Comparison of ENCODE assay signal across 8 cellular contexts in the genomic region with DNA sequence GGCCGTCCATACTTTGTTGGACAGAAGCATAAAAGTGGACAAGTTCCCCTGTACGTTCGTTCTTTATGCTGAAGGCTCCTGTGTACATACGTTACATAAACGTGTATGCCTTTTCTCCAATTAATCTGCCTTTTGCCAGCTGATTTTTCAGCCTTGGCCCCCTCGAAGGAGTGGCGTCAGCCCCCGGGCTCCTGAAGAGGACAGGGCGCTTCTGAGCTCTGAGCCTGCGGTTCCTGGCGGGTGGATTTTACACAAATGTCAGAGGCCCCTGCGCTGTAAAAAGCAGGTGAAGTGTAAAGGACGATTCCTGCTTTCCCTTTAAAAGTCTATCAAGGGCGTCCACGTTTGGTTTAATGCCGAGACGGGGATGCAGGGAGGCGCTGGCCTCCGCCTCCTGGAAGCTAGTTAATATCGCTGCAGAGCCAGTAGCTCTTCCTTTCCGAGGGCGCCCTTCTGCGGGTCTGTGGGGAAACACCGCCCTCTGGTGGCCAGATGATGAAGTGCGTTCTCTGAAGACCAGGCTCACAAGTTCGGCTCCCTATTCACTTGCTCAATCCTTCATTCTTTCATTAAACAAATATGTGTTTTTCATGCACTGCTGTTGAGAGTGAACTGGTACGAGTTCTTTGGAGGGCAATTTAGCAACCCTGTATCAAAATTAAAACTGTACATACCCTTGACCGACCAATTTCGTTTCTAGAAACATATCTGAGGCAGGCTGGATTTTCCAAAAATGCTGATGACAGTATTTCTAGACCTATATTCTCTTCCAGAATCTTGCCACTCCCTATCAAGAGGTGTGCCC.
A peak's percentile ranks its signal among the peaks of the same experiment; 100 is the strongest.
DNase-seq lines count a peak whose midpoint lies in the region; ATAC-seq and TF ChIP-seq lines count a peak whose summit lies in the region.

No MANE protein-coding gene starts in this region.

- intact Hi-C loops in A673 (cut with micrococcal nuclease; ENCODE audit: unreplicated experiment) (loop anchor here (1.0 to 2.0 kb wide), 2 partner anchors 216 to 514 kb away; no protein-coding TSS in a partner anchor), transverse colon (cut with DNase I; ENCODE audit: low total_unique reads) (loop anchor here (5.0 to 10.0 kb wide), 2 partner anchors 214 to 516 kb away; no protein-coding TSS in a partner anchor)
- intact Hi-C loops in activated naive CD4-positive, alpha-beta T cell treated with anti-CD3 and anti-CD28 coated beads for 36 hours (cut with micrococcal nuclease), result loop anchor here (1.0 kb wide), 3 partner anchors 201 to 512 kb away; no protein-coding TSS in a partner anchor

- TF ChIP-seq POLR2A in transverse colon (IDR thresholded peaks at IDR 0.05), result no peak

- H4K91ac ChIP-seq in trophoblast cell (ENCODE audit: low read depth, low read length), result no peak overlapping the region

- no peaks in the 10 kb centered on the region for H3K27me3 Mint-ChIP-seq in activated naive CD4-positive, alpha-beta T cell treated with anti-CD3 and anti-CD28 coated beads for 36 hours (ENCODE audit: low read depth)

- H4K8ac ChIP-seq in trophoblast cell (ENCODE audit: low read depth, low read length), result no peak overlapping the region

- H3K4me1 Mint-ChIP-seq in activated naive CD4-positive, alpha-beta T cell treated with anti-CD3 and anti-CD28 coated beads for 36 hours (ENCODE audit: low read depth), result peaks cover 4% of the 10 kb centered on the region

- H3K23ac ChIP-seq in trophoblast cell (ENCODE audit: low read length), result no peak overlapping the region

- H3K9me3 ChIP-seq in A673 (ENCODE audit: low read depth, low read length, poor library complexity, severe bottlenecking) (no peaks in the 10 kb centered on the region), MG63 (no peaks in the 10 kb centered on the region), trophoblast cell (ENCODE audit: insufficient read depth, low read depth, low read length) (no peaks in the 10 kb centered on the region), transverse colon (no peaks in the 10 kb centered on the region)

- H3K27ac ChIP-seq in A673 (ENCODE audit: low read depth, low read length, poor library complexity, severe bottlenecking) (no peak overlapping the region), trophoblast cell (ENCODE audit: low read depth, low read length) (no peak overlapping the region), transverse colon (no peak overlapping the region)

- no peaks in the 10 kb centered on the region for H3K36me3 Mint-ChIP-seq in activated naive CD4-positive, alpha-beta T cell treated with anti-CD3 and anti-CD28 coated beads for 36 hours (ENCODE audit: low read depth)

- no peak overlapping the region for H3K14ac ChIP-seq in trophoblast cell (ENCODE audit: low read length)

- TF ChIP-seq CTCF in A673 (conservative IDR thresholded peaks at IDR 0.05; ENCODE audit: low read depth, low read length) (peak; percentile 95), transverse colon (IDR thresholded peaks at IDR 0.05) (peak; percentile 93 to 97 (median 96))

- no peaks in the 10 kb centered on the region for H3K9me3 Mint-ChIP-seq in activated naive CD4-positive, alpha-beta T cell treated with anti-CD3 and anti-CD28 coated beads for 36 hours

- POLR2A ChIA-PET in A673 (lab: Charles Lee; ENCODE audit: low non-redundant PET), result no interaction called here

- H3K4me3 Mint-ChIP-seq in activated naive CD4-positive, alpha-beta T cell treated with anti-CD3 and anti-CD28 coated beads for 36 hours, result no peak overlapping the region

- H3K18ac ChIP-seq in trophoblast cell (ENCODE audit: low read length), result no peak overlapping the region

- no CpG with 5 or more reads among the region's 29 CpGs for whole genome bisulfite sequencing in trophoblast cell (ENCODE audit: extremely low coverage, insufficient coverage, insufficient read length)
- WGBS in transverse colon (ENCODE audit: low coverage in 1 of 2), 2 donors, result 25% methylated on average over 12 to 28 of the region's 29 CpGs

- H4K12ac ChIP-seq in trophoblast cell (ENCODE audit: low read depth, low read length), result no peak overlapping the region

- H3K79me1 ChIP-seq in trophoblast cell (ENCODE audit: low read length), result no peaks in the 10 kb centered on the region

- BruUV-seq in A673 (replicated peaks; lab: Mats Ljungman, UMichigan), result no TSS peak

- in situ Hi-C loops in transverse colon (cut with MboI; ENCODE audit: low pct_ligation_motif_present in 1 of 4, low pct_unique_long_range_greater_than_20kb in 1 of 4, low sequenced_read_pairs in 3 of 4), result loop anchor here in 3 of 4 donors (5.0 to 25.0 kb wide), 5 partner anchors 186 to 516 kb away; no protein-coding TSS in a partner anchor

- no peak overlapping the region for H3K9ac ChIP-seq in trophoblast cell (ENCODE audit: low read length)

- no peaks in the 10 kb centered on the region for H3K36me3 ChIP-seq in A673 (ENCODE audit: insufficient read depth, low read length, poor library complexity, severe bottlenecking)
- no peaks in the 10 kb centered on the region for H3K36me3 ChIP-seq in MG63
- H3K36me3 ChIP-seq in trophoblast cell (ENCODE audit: control insufficient read depth in 1 of 2, insufficient read depth in 2 of 2, low read length in 2 of 2), result no peaks in the 10 kb centered on the region
- H3K36me3 ChIP-seq in transverse colon, result no peaks in the 10 kb centered on the region

- H3K79me2 ChIP-seq in trophoblast cell (ENCODE audit: control insufficient read depth, insufficient read depth, low read length, poor library complexity), result no peaks in the 10 kb centered on the region

- H3K4me1 ChIP-seq in A673 (ENCODE audit: insufficient read depth, low read length, poor library complexity, severe bottlenecking) (no peaks in the 10 kb centered on the region), trophoblast cell (ENCODE audit: control insufficient read depth in 1 of 2, insufficient read depth in 2 of 2, low read length in 2 of 2) (peaks cover 5 to 12% of the 10 kb centered on the region in 2 experiments), transverse colon (peaks cover 0 to 5% (median 2%) of the 10 kb centered on the region in 4 donors)

- no peak for TF ChIP-seq EP300 in transverse colon (IDR thresholded peaks at IDR 0.05; ENCODE audit: low read depth)

- no peak overlapping the region for H3K27ac Mint-ChIP-seq in activated naive CD4-positive, alpha-beta T cell treated with anti-CD3 and anti-CD28 coated beads for 36 hours

- H2BK12ac ChIP-seq in trophoblast cell (ENCODE audit: low read length), result no peak overlapping the region

- no peaks in the 10 kb centered on the region for H3K27me3 ChIP-seq in A673 (replicated peaks; ENCODE audit: insufficient read depth, low read depth, low read length, poor library complexity)
- H3K27me3 ChIP-seq in MG63, result no peaks in the 10 kb centered on the region
- H3K27me3 ChIP-seq in trophoblast cell (ENCODE audit: insufficient read depth, low read length), result no peaks in the 10 kb centered on the region
- H3K27me3 ChIP-seq in transverse colon, result peaks cover 6% of the 10 kb centered on the region

- CTCF ChIA-PET in A673 (lab: Charles Lee), result interaction anchor here (0.5 to 1.3 kb wide), 16 partner anchors 11 to 910 kb away, joined by 3 to 65 read pairs (median 3); no protein-coding TSS in a partner anchor
- CTCF ChIA-PET in activated naive CD4-positive, alpha-beta T cell treated with anti-CD3 and anti-CD28 coated beads for 36 hours (lab: Charles Lee), result interaction anchor here (0.5 to 3.7 kb wide), 33 partner anchors 9 to 1124 kb away, joined by 3 to 63 read pairs (median 4); no protein-coding TSS in a partner anchor

- H2BK120ac ChIP-seq in trophoblast cell (ENCODE audit: insufficient read depth, low read length, poor library complexity), result no peak overlapping the region

- no peak overlapping the region for H3K4ac ChIP-seq in trophoblast cell (ENCODE audit: low read depth, low read length)

- H2BK5ac ChIP-seq in trophoblast cell (ENCODE audit: low read depth, low read length, poor library complexity), result no peak overlapping the region

- DNase-seq in A673 (ENCODE audit: low spot score) (peak; percentile 86), MG63 (peak; percentile 69), SK-N-DZ (ENCODE audit: low spot score) (peak; percentile 79), glomerular visceral epithelial cell (ENCODE audit: extremely low spot score) (peak; percentile 84), trophoblast cell (peak; percentile 75 to 87), transverse colon (peak; percentile 85)
- DNase-seq in activated naive CD4-positive, alpha-beta T cell treated with anti-CD3 and anti-CD28 coated beads for 36 hours, result peak; percentile 88

- peak; percentile 80 for ATAC-seq in GM18511 (IDR thresholded peaks at IDR 0.05; ENCODE audit: unreplicated experiment)

- H3K4me3 ChIP-seq in A673 (ENCODE audit: low read depth, low read length, poor library complexity, severe bottlenecking) (no peak overlapping the region), MG63 (no peak overlapping the region), trophoblast cell (ENCODE audit: low read depth, low read length) (no peak overlapping the region), transverse colon (no peak overlapping the region)

- no peak overlapping the region for H2AK5ac ChIP-seq in trophoblast cell (ENCODE audit: low read length)

- H3K4me2 ChIP-seq in trophoblast cell (ENCODE audit: low read length), result peak overlapping the region; percentile 40

- peak overlapping the region; percentile 37 for H2AFZ ChIP-seq in trophoblast cell (ENCODE audit: insufficient read depth, low read length, poor library complexity)
